ENCODE assay signal across 25 cellular contexts in genomic region chr6:149086363-149086762, GRCh38.
DNase-seq lines count a peak whose midpoint lies in the region; ATAC-seq and TF ChIP-seq lines count a peak whose summit lies in the region.
"Had no signal": no experiment of that assay in that cellular context is flagged by ENCODE, and none has a peak within 500 bp of the region (broad histone marks: within the 10 kb centered on the region; RNA-seq: fewer than 3 reads in every experiment).

No MANE protein-coding gene starts in this region.

- peaks cover 6% of the 10 kb centered on the region for H3K9me3 Mint-ChIP-seq in activated naive CD4-positive, alpha-beta T cell treated with anti-CD3 and anti-CD28 coated beads, Interleukin-2, amount 10 ng/mL, durations not matched to agents 7 days and 5 days
- peaks cover 3% of the 10 kb centered on the region for H3K9me3 Mint-ChIP-seq in activated CD8-positive, alpha-beta T cell treated with anti-CD3 and anti-CD28 coated beads, Interleukin-2, amount 10 ng/mL, durations not matched to agents 7 days and 5 days (ENCODE audit: insufficient read depth)
- H3K9me3 Mint-ChIP-seq in stimulated activated memory B cell treated with anti-CD40 and anti-IgM and Interleukin-4, amounts not matched to agents 10 μg/mL and 1 μg/mL and 100 μg/mL, for 72 hours = no peaks in the 10 kb centered on the region
- H3K9me3 Mint-ChIP-seq: CD4-positive, alpha-beta memory T cell; H9; HFFc6 had no signal

- H3K4me1 Mint-ChIP-seq in activated naive CD4-positive, alpha-beta T cell treated with anti-CD3 and anti-CD28 coated beads, Interleukin-2, amount 10 ng/mL, durations not matched to agents 7 days and 5 days = peaks cover 87% of the 10 kb centered on the region
- peaks cover 77% of the 10 kb centered on the region for H3K4me1 Mint-ChIP-seq in activated CD8-positive, alpha-beta T cell treated with anti-CD3 and anti-CD28 coated beads, Interleukin-2, amount 10 ng/mL, durations not matched to agents 7 days and 5 days (ENCODE audit: low read depth)
- H3K4me1 Mint-ChIP-seq in stimulated activated memory B cell treated with anti-CD40 and anti-IgM and Interleukin-4, amounts not matched to agents 10 μg/mL and 1 μg/mL and 100 μg/mL, for 72 hours = peaks cover 7% of the 10 kb centered on the region
- H3K4me1 Mint-ChIP-seq: H9 had no signal

- CTCF ChIA-PET in activated naive CD4-positive, alpha-beta T cell treated with anti-CD3 and anti-CD28 coated beads, Interleukin-2, amount 10 ng/mL, durations not matched to agents 7 days and 5 days (lab: Charles Lee) = interaction anchor here (1.2 to 1.3 kb wide), 2 partner anchors 42 to 65 kb away, joined by 3 read pairs; no protein-coding TSS in a partner anchor
- CTCF ChIA-PET in activated CD8-positive, alpha-beta T cell treated with anti-CD3 and anti-CD28 coated beads, Interleukin-2, amount 10 ng/mL, durations not matched to agents 7 days and 5 days (lab: Charles Lee) = interaction anchor here (2.7 kb wide), 1 partner anchor 42 kb away, joined by 10 read pairs; no protein-coding TSS in a partner anchor

- H3K36me3 Mint-ChIP-seq in activated naive CD4-positive, alpha-beta T cell treated with anti-CD3 and anti-CD28 coated beads, Interleukin-2, amount 10 ng/mL, durations not matched to agents 7 days and 5 days = peaks cover 51% of the 10 kb centered on the region
- peaks cover 31% of the 10 kb centered on the region for H3K36me3 Mint-ChIP-seq in activated CD8-positive, alpha-beta T cell treated with anti-CD3 and anti-CD28 coated beads, Interleukin-2, amount 10 ng/mL, durations not matched to agents 7 days and 5 days (ENCODE audit: low read depth)
- H3K36me3 Mint-ChIP-seq in stimulated activated memory B cell treated with anti-CD40 and anti-IgM and Interleukin-4, amounts not matched to agents 10 μg/mL and 1 μg/mL and 100 μg/mL, for 72 hours = no peaks in the 10 kb centered on the region
- H3K36me3 Mint-ChIP-seq: CD4-positive, alpha-beta memory T cell had no signal

- no peak for TF ChIP-seq CTCF in VCaP (conservative IDR thresholded peaks at IDR 0.05)

- H3K27ac Mint-ChIP-seq in activated naive CD4-positive, alpha-beta T cell treated with anti-CD3 and anti-CD28 coated beads, Interleukin-2, amount 10 ng/mL, durations not matched to agents 7 days and 5 days = peak overlapping the region; percentile 89
- peak overlapping the region; percentile 71 for H3K27ac Mint-ChIP-seq in activated CD8-positive, alpha-beta T cell treated with anti-CD3 and anti-CD28 coated beads, Interleukin-2, amount 10 ng/mL, durations not matched to agents 7 days and 5 days
- peak overlapping the region; percentile 68 for H3K27ac Mint-ChIP-seq in stimulated activated memory B cell treated with anti-CD40 and anti-IgM and Interleukin-4, amounts not matched to agents 10 μg/mL and 1 μg/mL and 100 μg/mL, for 72 hours
- H3K27ac Mint-ChIP-seq: H9, HFFc6 had no signal

- DNase-seq in activated naive CD4-positive, alpha-beta T cell treated with anti-CD3 and anti-CD28 coated beads, Interleukin-2, amount 10 ng/mL, durations not matched to agents 7 days and 5 days = no peak
- DNase-seq in activated naive CD4-positive, alpha-beta T cell treated with anti-CD3 and anti-CD28 coated beads, Interleukin-2, amount 50 U/mL, for 16 hours = no peak
- DNase-seq in activated CD8-positive, alpha-beta T cell treated with anti-CD3 and anti-CD28 coated beads, Interleukin-2, amount 10 ng/mL, durations not matched to agents 7 days and 5 days = no peak
- DNase-seq in stimulated activated CD4-positive, alpha-beta T cell treated with anti-CD3 and anti-CD28 coated beads, Interleukin-4, amount 100 ng/mL, for 24 hours = no peak
- no peak for DNase-seq in COLO668 (lab: John Stamatoyannopoulos, UW; ENCODE audit: unreplicated experiment)
- DNase-seq: ACHN; CD4-positive, alpha-beta memory T cell; DND-41; GM23248; H9; HFFc6; KBM-7; MM.1S; NCI-H1048; NCI-H1417 treated with DMSO at 0.1 percent for 48 hours; NCI-H187; NCI-H446; NCI-H526; OCI-M1 had no signal

- H3K27ac ChIP-seq in VCaP = peak overlapping the region; percentile 88; the same call in 1 of the 2 replicates
- H3K27ac ChIP-seq: BLaER1, GM23248, HL-60 had no signal

- peak overlapping the region; percentile 77 for H3K4me3 Mint-ChIP-seq in activated naive CD4-positive, alpha-beta T cell treated with anti-CD3 and anti-CD28 coated beads, Interleukin-2, amount 10 ng/mL, durations not matched to agents 7 days and 5 days
- H3K4me3 Mint-ChIP-seq in activated CD8-positive, alpha-beta T cell treated with anti-CD3 and anti-CD28 coated beads, Interleukin-2, amount 10 ng/mL, durations not matched to agents 7 days and 5 days = peak overlapping the region; percentile 59
- no peak overlapping the region for H3K4me3 Mint-ChIP-seq in stimulated activated memory B cell treated with anti-CD40 and anti-IgM and Interleukin-4, amounts not matched to agents 10 μg/mL and 1 μg/mL and 100 μg/mL, for 72 hours
- H3K4me3 Mint-ChIP-seq: H9, HFFc6 had no signal

- POLR2A ChIA-PET in activated CD8-positive, alpha-beta T cell treated with anti-CD3 and anti-CD28 coated beads, Interleukin-2, amount 10 ng/mL, durations not matched to agents 7 days and 5 days (lab: Charles Lee) = interaction anchor here (1.7 kb wide), 1 partner anchor 33 kb away, joined by 6 read pairs; no protein-coding TSS in a partner anchor

- H3K27me3 Mint-ChIP-seq in activated naive CD4-positive, alpha-beta T cell treated with anti-CD3 and anti-CD28 coated beads, Interleukin-2, amount 10 ng/mL, durations not matched to agents 7 days and 5 days = no peaks in the 10 kb centered on the region
- H3K27me3 Mint-ChIP-seq in activated CD8-positive, alpha-beta T cell treated with anti-CD3 and anti-CD28 coated beads, Interleukin-2, amount 10 ng/mL, durations not matched to agents 7 days and 5 days (ENCODE audit: low read depth) = no peaks in the 10 kb centered on the region
- H3K27me3 Mint-ChIP-seq in stimulated activated memory B cell treated with anti-CD40 and anti-IgM and Interleukin-4, amounts not matched to agents 10 μg/mL and 1 μg/mL and 100 μg/mL, for 72 hours = no peaks in the 10 kb centered on the region
- H3K27me3 Mint-ChIP-seq: CD4-positive, alpha-beta memory T cell had no signal

- no peak for ATAC-seq in activated CD8-positive, alpha-beta T cell treated with anti-CD3 and anti-CD28 coated beads, Interleukin-2, amount 10 ng/mL, durations not matched to agents 7 days and 5 days
- ATAC-seq in stimulated activated memory B cell treated with anti-CD40 and anti-IgM and Interleukin-4, amounts not matched to agents 10 μg/mL and 1 μg/mL and 100 μg/mL, for 72 hours = no peak
- ATAC-seq: GM12878, Right ventricle myocardium inferior had no signal
